Comparison of ENCODE assay signal across 8 cellular contexts in the genomic region with DNA sequence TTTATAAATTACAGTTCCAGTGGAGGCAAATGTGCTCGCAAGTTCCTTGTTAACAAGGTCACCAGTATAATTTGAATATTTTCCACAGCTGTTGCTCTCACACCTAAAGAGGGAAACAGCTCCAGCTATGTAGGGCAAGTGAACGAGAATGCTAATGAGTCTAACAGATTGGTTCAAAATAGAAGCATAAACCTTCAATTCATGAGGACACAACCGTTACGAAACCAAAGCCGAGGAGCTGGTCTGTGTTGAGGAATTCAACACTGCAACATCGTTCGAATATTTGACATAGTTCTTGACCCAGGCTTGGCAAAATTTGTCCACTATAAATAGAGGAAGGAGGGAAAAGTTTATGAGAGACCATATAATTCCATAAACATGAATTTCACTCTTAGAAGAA.
DNase-seq lines count a peak whose midpoint lies in the region; ATAC-seq, FAIRE-seq and TF ChIP-seq lines count a peak whose summit lies in the region.

No MANE protein-coding gene starts in this region.

- H3K27me3 ChIP-seq in body of pancreas = no peaks in the 10 kb centered on the region

- BruUV-seq in Calu3 (replicated peaks; lab: Mats Ljungman, UMichigan) = no TSS peak

- TF ChIP-seq CTCF in body of pancreas (IDR thresholded peaks at IDR 0.05) (no peak), osteocyte (IDR thresholded peaks at IDR 0.05) (no peak), Calu3 (IDR thresholded peaks at IDR 0.05; ENCODE audit: unreplicated experiment) (no peak)

- DNase-seq in body of pancreas (peak in 3 of 4 donors; percentile 25 to 42 (median 30)), osteocyte (ENCODE audit: extremely low spot score, unreplicated experiment) (no peak), Ammon's horn (ENCODE audit: low spot score) (no peak), frontal cortex (ENCODE audit: low spot score in 2 of 2) (no peak), Calu3 (no peak)
- no peak for DNase-seq in activated effector memory CD4-positive, alpha-beta T cell treated with anti-CD3 and anti-CD28 coated beads, Interleukin-2, amount 50 U/mL, for 16 hours

- H3K27me3 Mint-ChIP-seq in osteocyte (ENCODE audit: unreplicated experiment) = no peaks in the 10 kb centered on the region
- H3K27me3 Mint-ChIP-seq in Calu3 (ENCODE audit: unreplicated experiment) = no peaks in the 10 kb centered on the region

- no peaks in the 10 kb centered on the region for H3K4me1 ChIP-seq in body of pancreas

- H3K27ac Mint-ChIP-seq in osteocyte (ENCODE audit: unreplicated experiment) = peak overlapping the region; percentile 85
- no peak overlapping the region for H3K27ac Mint-ChIP-seq in Calu3 (ENCODE audit: unreplicated experiment)

- no peaks in the 10 kb centered on the region for H3K9me3 ChIP-seq in body of pancreas

- H3K36me3 Mint-ChIP-seq in osteocyte (ENCODE audit: unreplicated experiment) = peaks cover 8% of the 10 kb centered on the region
- H3K36me3 Mint-ChIP-seq in Calu3 (ENCODE audit: insufficient read depth, unreplicated experiment) = no peaks in the 10 kb centered on the region

- H3K36me3 ChIP-seq in body of pancreas (replicated peaks in 1 of 2; ENCODE audit: insufficient read depth in 1 of 2, low read depth in 2 of 2) = no peaks in the 10 kb centered on the region

- peaks cover 16% of the 10 kb centered on the region for H3K9me3 Mint-ChIP-seq in osteocyte (ENCODE audit: unreplicated experiment)
- peaks cover 8% of the 10 kb centered on the region for H3K9me3 Mint-ChIP-seq in Calu3 (ENCODE audit: low read depth, unreplicated experiment)

- peak overlapping the region in 3 of 4 donors; percentile 3 to 56 (median 45) for H3K27ac ChIP-seq in body of pancreas

- H3K4me3 Mint-ChIP-seq in osteocyte (ENCODE audit: unreplicated experiment) (peak overlapping the region; percentile 60), Calu3 (ENCODE audit: low read depth, unreplicated experiment) (no peak overlapping the region)

- ATAC-seq in GM18520 (IDR thresholded peaks at IDR 0.05; ENCODE audit: unreplicated experiment) = peak; percentile 49
- peak; percentile 44 for ATAC-seq in HG02973 (IDR thresholded peaks at IDR 0.05; ENCODE audit: unreplicated experiment)
- ATAC-seq in body of pancreas = peak; percentile 85

- H3K4me1 Mint-ChIP-seq in osteocyte (ENCODE audit: unreplicated experiment) (peaks cover 51% of the 10 kb centered on the region), Calu3 (ENCODE audit: low read depth, unreplicated experiment) (no peaks in the 10 kb centered on the region)

- WGBS in body of pancreas, 2 donors = 16 to 25% methylated on average over 7 of the region's 7 CpGs

- CTCF ChIA-PET in Calu3 (lab: Charles Lee) = no interaction called here

- no peak overlapping the region for H3K4me3 ChIP-seq in body of pancreas

- no peak for TF ChIP-seq POLR2A in body of pancreas (IDR thresholded peaks at IDR 0.05)

- intact Hi-C loops in body of pancreas (cut with DNase I) (no loop called here), Calu3 (cut with micrococcal nuclease; ENCODE audit: unreplicated experiment) (no loop called here)

- FAIRE-seq in frontal cortex (lab: Jason Lieb, UNC) = no peak

Comparison
In these comparisons a context has a peak if more than half of its experiments do, and no peak if none do; other contexts are left out.
1. DNase-seq: peak in body of pancreas (3 of 4); none in osteocyte (single experiment), Ammon's horn (single experiment), frontal cortex (0 of 2), activated effector memory CD4-positive, alpha-beta T cell treated with anti-CD3 and anti-CD28 coated beads, Interleukin-2, amount 50 U/mL, for 16 hours (single experiment) and Calu3 (single experiment).
2. Peak in every context shown above with its lines, with median percentiles within 50 percentile points of each other: ATAC-seq.